Comparison of ENCODE assay signal across 1 cellular context in genomic region chr15:94282269-94283250, GRCh38.
TF ChIP-seq lines count a peak whose summit lies in the region.

No MANE protein-coding gene starts in this region.

TF ChIP-seq in HepG2, 621 proteins besides CTCF, POLR2A, EP300 and RAD21:
- TF ChIP-seq ZNF546 (CRISPR knock-in tag; conservative IDR thresholded peaks at IDR 0.05) (no peak), RBFOX2 (IDR thresholded peaks at IDR 0.05; ENCODE audit: low read depth, low read length) (no peak), TBX3 (IDR thresholded peaks at IDR 0.05; ENCODE audit: borderline replicate concordance) (no peak), ELF1 (CRISPR knock-in tag; IDR thresholded peaks at IDR 0.05) (no peak), SAP130 (CRISPR knock-in tag; IDR thresholded peaks at IDR 0.05; ENCODE audit: low read depth) (no peak), GTF2F1 (IDR thresholded peaks at IDR 0.05; ENCODE audit: low read length) (no peak), JUNB (CRISPR knock-in tag; IDR thresholded peaks at IDR 0.05; ENCODE audit: borderline replicate concordance) (no peak), U2AF1 (optimal IDR thresholded peaks at IDR 0.05; ENCODE audit: low read depth, low read length) (no peak), ZNF766 (CRISPR knock-in tag; IDR thresholded peaks at IDR 0.05; ENCODE audit: borderline replicate concordance) (no peak), MXD4 (CRISPR knock-in tag; IDR thresholded peaks at IDR 0.05) (no peak), ZMYM2 (CRISPR knock-in tag; IDR thresholded peaks at IDR 0.05) (no peak), ZNF24 (IDR thresholded peaks at IDR 0.05) (no peak), ZZZ3 (CRISPR knock-in tag; IDR thresholded peaks at IDR 0.05; ENCODE audit: borderline replicate concordance) (no peak), ZNF468 (CRISPR knock-in tag; IDR thresholded peaks at IDR 0.05) (no peak), JARID2 (CRISPR knock-in tag; IDR thresholded peaks at IDR 0.05; ENCODE audit: insufficient replicate concordance) (no peak), ZNF660 (CRISPR knock-in tag; IDR thresholded peaks at IDR 0.05; ENCODE audit: borderline replicate concordance, low read depth) (no peak), SMAD9 (CRISPR knock-in tag; IDR thresholded peaks at IDR 0.05) (no peak)
- TF ChIP-seq, protein P1, sequence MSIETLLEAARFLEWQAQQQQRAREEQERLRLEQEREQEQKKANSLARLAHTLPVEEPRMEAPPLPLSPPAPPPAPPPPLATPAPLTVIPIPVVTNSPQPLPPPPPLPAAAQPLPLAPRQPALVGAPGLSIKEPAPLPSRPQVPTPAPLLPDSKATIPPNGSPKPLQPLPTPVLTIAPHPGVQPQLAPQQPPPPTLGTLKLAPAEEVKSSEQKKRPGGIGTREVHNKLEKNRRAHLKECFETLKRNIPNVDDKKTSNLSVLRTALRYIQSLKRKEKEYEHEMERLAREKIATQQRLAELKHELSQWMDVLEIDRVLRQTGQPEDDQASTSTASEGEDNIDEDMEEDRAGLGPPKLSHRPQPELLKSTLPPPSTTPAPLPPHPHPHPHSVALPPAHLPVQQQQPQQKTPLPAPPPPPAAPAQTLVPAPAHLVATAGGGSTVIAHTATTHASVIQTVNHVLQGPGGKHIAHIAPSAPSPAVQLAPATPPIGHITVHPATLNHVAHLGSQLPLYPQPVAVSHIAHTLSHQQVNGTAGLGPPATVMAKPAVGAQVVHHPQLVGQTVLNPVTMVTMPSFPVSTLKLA (IDR thresholded peaks at IDR 0.05), result no peak
TF ChIP-seq in HepG2: peak in this region for 0.
